Comparison of ENCODE assay signal across 9 cellular contexts in the genomic region with DNA sequence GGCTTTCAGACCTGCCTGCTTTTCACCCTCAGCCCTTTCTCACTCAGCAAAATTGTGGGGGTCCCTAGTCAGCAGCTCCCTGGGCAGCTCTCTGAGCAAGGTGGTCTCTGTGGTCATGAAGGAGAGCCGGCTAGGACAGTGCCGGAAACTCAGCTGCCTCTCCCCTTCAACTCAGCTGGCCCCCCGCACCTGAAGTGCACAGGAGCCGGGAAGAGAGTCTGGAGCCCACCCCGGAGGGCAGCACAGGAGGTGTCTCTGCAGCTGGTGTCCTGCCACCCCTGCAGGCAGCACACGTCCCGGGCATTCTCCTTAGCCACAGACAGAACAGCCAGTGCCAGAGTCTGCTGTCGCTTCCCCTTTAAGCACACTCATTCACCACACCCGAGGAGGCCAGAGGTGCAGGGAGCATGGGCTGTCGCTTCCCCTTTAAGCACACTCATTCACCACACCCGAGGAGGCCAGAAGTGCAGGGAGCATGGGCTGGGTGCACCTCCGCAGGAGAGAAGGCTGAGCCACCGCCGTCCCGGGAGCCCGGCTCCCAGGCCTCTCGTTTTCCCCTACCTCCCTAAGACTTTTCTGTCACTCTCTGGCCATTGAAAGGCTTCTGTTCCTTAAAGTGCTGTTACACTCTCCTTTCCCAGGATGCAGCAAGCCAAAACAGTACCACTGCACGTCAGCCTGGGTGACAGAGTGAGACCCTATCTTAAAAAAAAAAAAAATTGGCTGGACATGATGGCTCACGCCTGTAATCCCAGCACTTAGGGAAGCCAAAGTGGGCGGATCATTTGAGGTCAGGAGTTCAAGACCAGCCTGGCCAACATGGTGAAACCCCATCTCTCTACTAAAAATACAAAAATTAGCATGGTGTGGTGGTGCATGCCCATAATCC. TPM values are rescaled to one million over a fixed set of nuclear protein-coding genes. Genes with fewer than 3 reads are reported as not detected.
A peak's percentile ranks its signal among the peaks of the same experiment; 100 is the strongest.
DNase-seq lines count a peak whose midpoint lies in the region; ATAC-seq and TF ChIP-seq lines count a peak whose summit lies in the region.
"Had no signal": no experiment of that assay in that cellular context is flagged by ENCODE, and none has a peak within 500 bp of the region (broad histone marks: within the 10 kb centered on the region; RNA-seq: fewer than 3 reads in every experiment).

No MANE protein-coding gene starts in this region.

- H3K27me3 ChIP-seq in adipocyte (replicated peaks; ENCODE audit: control insufficient read depth, insufficient read depth, low read length) = no peaks in the 10 kb centered on the region

- peak overlapping the region; percentile 15 for H3K4me3 ChIP-seq in adipocyte (ENCODE audit: low read length)

- H3K9me3 Mint-ChIP-seq in T-helper 2 cell treated with Interferon-gamma antibody and Interleukin-4, amounts not matched to agents 5 μg/mL and 100 μg/mL, for 36 hours = no peaks in the 10 kb centered on the region
- H3K9me3 Mint-ChIP-seq in activated T-helper 1 cell treated with anti-CD3 and anti-CD28 coated beads, Interleukin-12 subunit alpha, Interleukin-12 subunit beta, Interleukin-2, Interleukin-4 antibody, amounts not matched to agents 30 ng/mL and 10 ng/mL and 1 ng/mL, durations not matched to agents 14 hours and 24 hours and 36 hours = no peaks in the 10 kb centered on the region

- intact Hi-C loops in activated T-helper 1 cell treated with anti-CD3 and anti-CD28 coated beads, Interleukin-12 subunit alpha, Interleukin-12 subunit beta, Interleukin-2, Interleukin-4 antibody, amounts not matched to agents 30 ng/mL and 10 ng/mL and 1 ng/mL, durations not matched to agents 14 hours and 24 hours and 36 hours (cut with micrococcal nuclease) = no loop called here

- no peaks in the 10 kb centered on the region for H3K36me3 ChIP-seq in adipocyte (ENCODE audit: control insufficient read depth, insufficient read depth, low read length, severe bottlenecking)

- H3K27me3 Mint-ChIP-seq in T-helper 2 cell treated with Interferon-gamma antibody and Interleukin-4, amounts not matched to agents 5 μg/mL and 100 μg/mL, for 36 hours (ENCODE audit: low read depth) = peaks cover 52% of the 10 kb centered on the region
- H3K27me3 Mint-ChIP-seq in activated T-helper 1 cell treated with anti-CD3 and anti-CD28 coated beads, Interleukin-12 subunit alpha, Interleukin-12 subunit beta, Interleukin-2, Interleukin-4 antibody, amounts not matched to agents 30 ng/mL and 10 ng/mL and 1 ng/mL, durations not matched to agents 14 hours and 24 hours and 36 hours (ENCODE audit: insufficient read depth) = peaks cover 53% of the 10 kb centered on the region

- H3K27ac Mint-ChIP-seq in T-helper 2 cell treated with Interferon-gamma antibody and Interleukin-4, amounts not matched to agents 5 μg/mL and 100 μg/mL, for 36 hours = no peak overlapping the region
- H3K27ac Mint-ChIP-seq in activated T-helper 1 cell treated with anti-CD3 and anti-CD28 coated beads, Interleukin-12 subunit alpha, Interleukin-12 subunit beta, Interleukin-2, Interleukin-4 antibody, amounts not matched to agents 30 ng/mL and 10 ng/mL and 1 ng/mL, durations not matched to agents 14 hours and 24 hours and 36 hours = no peak overlapping the region

- no peak for TF ChIP-seq EP300 in Ishikawa (IDR thresholded peaks at IDR 0.05; ENCODE audit: borderline replicate concordance)

- DNase-seq in CD1c-positive myeloid dendritic cell (ENCODE audit: extremely low spot score) (peak; percentile 80), adipocyte (ENCODE audit: low read depth) (no peak), left lobe of liver (ENCODE audit: low spot score) (no peak), dedifferentiated amniotic fluid mesenchymal stem cell (ENCODE audit: extremely low spot score) (no peak)
- no peak for DNase-seq in T-helper 2 cell treated with Interferon-gamma antibody and Interleukin-4, amounts not matched to agents 5 μg/mL and 100 μg/mL, for 36 hours (ENCODE audit: low spot score)
- no peak for DNase-seq in activated T-helper 1 cell treated with anti-CD3 and anti-CD28 coated beads, Interleukin-12 subunit alpha, Interleukin-12 subunit beta, Interleukin-2, Interleukin-4 antibody, amounts not matched to agents 30 ng/mL and 10 ng/mL and 1 ng/mL, durations not matched to agents 14 hours and 24 hours and 36 hours (ENCODE audit: low spot score)

- H3K4me3 Mint-ChIP-seq in T-helper 2 cell treated with Interferon-gamma antibody and Interleukin-4, amounts not matched to agents 5 μg/mL and 100 μg/mL, for 36 hours = no peak overlapping the region
- no peak overlapping the region for H3K4me3 Mint-ChIP-seq in activated T-helper 1 cell treated with anti-CD3 and anti-CD28 coated beads, Interleukin-12 subunit alpha, Interleukin-12 subunit beta, Interleukin-2, Interleukin-4 antibody, amounts not matched to agents 30 ng/mL and 10 ng/mL and 1 ng/mL, durations not matched to agents 14 hours and 24 hours and 36 hours

- peak overlapping the region; percentile 41 for H3K9ac ChIP-seq in adipocyte (ENCODE audit: low read length)
- H3K9ac ChIP-seq: parathyroid adenoma had no signal

- peak; percentile 21 for ATAC-seq in left lobe of liver
- ATAC-seq in GM21529 (IDR thresholded peaks at IDR 0.05; ENCODE audit: unreplicated experiment) = no peak

- H3K4me1 ChIP-seq in adipocyte (ENCODE audit: control insufficient read depth, insufficient read depth, low read length) = peaks cover 26% of the 10 kb centered on the region
- H3K4me1 ChIP-seq: parathyroid adenoma had no signal

- no peaks in the 10 kb centered on the region for H3K9me3 ChIP-seq in adipocyte (ENCODE audit: control insufficient read depth, low read length)

- TF ChIP-seq RAD21 in Ishikawa (IDR thresholded peaks at IDR 0.05; ENCODE audit: low read depth) = no peak

- H3K36me3 Mint-ChIP-seq in T-helper 2 cell treated with Interferon-gamma antibody and Interleukin-4, amounts not matched to agents 5 μg/mL and 100 μg/mL, for 36 hours (ENCODE audit: low read depth) = no peaks in the 10 kb centered on the region
- no peaks in the 10 kb centered on the region for H3K36me3 Mint-ChIP-seq in activated T-helper 1 cell treated with anti-CD3 and anti-CD28 coated beads, Interleukin-12 subunit alpha, Interleukin-12 subunit beta, Interleukin-2, Interleukin-4 antibody, amounts not matched to agents 30 ng/mL and 10 ng/mL and 1 ng/mL, durations not matched to agents 14 hours and 24 hours and 36 hours (ENCODE audit: low read depth)

- no peaks in the 10 kb centered on the region for H3K4me1 Mint-ChIP-seq in T-helper 2 cell treated with Interferon-gamma antibody and Interleukin-4, amounts not matched to agents 5 μg/mL and 100 μg/mL, for 36 hours (ENCODE audit: low read depth)
- H3K4me1 Mint-ChIP-seq in activated T-helper 1 cell treated with anti-CD3 and anti-CD28 coated beads, Interleukin-12 subunit alpha, Interleukin-12 subunit beta, Interleukin-2, Interleukin-4 antibody, amounts not matched to agents 30 ng/mL and 10 ng/mL and 1 ng/mL, durations not matched to agents 14 hours and 24 hours and 36 hours (ENCODE audit: low read depth) = peaks cover 5% of the 10 kb centered on the region

TF ChIP-seq in Ishikawa, 13 proteins besides CTCF, POLR2A, EP300 and RAD21:
- TF ChIP-seq ZBTB7A (IDR thresholded peaks at IDR 0.05; ENCODE audit: low read depth) (no peak), MAX (IDR thresholded peaks at IDR 0.05) (peak; percentile 66; the same call in 1 of the 2 replicates), TAF1 (IDR thresholded peaks at IDR 0.05; ENCODE audit: low read depth) (no peak)

RNA-seq across cellular contexts. Expression of gene SAMD11, which starts 16.9 kb away (rescaled TPM):
- total RNA-seq in left lobe of liver = 4.9 TPM
- total RNA-seq in activated T-helper 1 cell treated with anti-CD3 and anti-CD28 coated beads, Interleukin-12 subunit alpha, Interleukin-12 subunit beta, Interleukin-2, Interleukin-4 antibody, amounts not matched to agents 30 ng/mL and 10 ng/mL and 1 ng/mL, durations not matched to agents 14 hours and 24 hours and 36 hours = not detected in 2 replicates

RNA-seq across cellular contexts. Expression of gene NOC2L, which starts 52.3 kb away (rescaled TPM):
- total RNA-seq in left lobe of liver = 32.5 TPM
- 180 TPM in 2 replicates for total RNA-seq in activated T-helper 1 cell treated with anti-CD3 and anti-CD28 coated beads, Interleukin-12 subunit alpha, Interleukin-12 subunit beta, Interleukin-2, Interleukin-4 antibody, amounts not matched to agents 30 ng/mL and 10 ng/mL and 1 ng/mL, durations not matched to agents 14 hours and 24 hours and 36 hours

RNA-seq across cellular contexts. Expression of gene KLHL17, which starts 53.6 kb away (rescaled TPM):
- 7.3 TPM for total RNA-seq in left lobe of liver
- 47.3 and 49.7 TPM in 2 replicates for total RNA-seq in activated T-helper 1 cell treated with anti-CD3 and anti-CD28 coated beads, Interleukin-12 subunit alpha, Interleukin-12 subunit beta, Interleukin-2, Interleukin-4 antibody, amounts not matched to agents 30 ng/mL and 10 ng/mL and 1 ng/mL, durations not matched to agents 14 hours and 24 hours and 36 hours

RNA-seq across cellular contexts. Expression of gene PLEKHN1, which starts 59.5 kb away (rescaled TPM):
- 0.28 TPM for total RNA-seq in left lobe of liver
- total RNA-seq in activated T-helper 1 cell treated with anti-CD3 and anti-CD28 coated beads, Interleukin-12 subunit alpha, Interleukin-12 subunit beta, Interleukin-2, Interleukin-4 antibody, amounts not matched to agents 30 ng/mL and 10 ng/mL and 1 ng/mL, durations not matched to agents 14 hours and 24 hours and 36 hours = 1.7 and 1.8 TPM in 2 replicates
